ENCODE assay signal across 14 cellular contexts in the genomic region with DNA sequence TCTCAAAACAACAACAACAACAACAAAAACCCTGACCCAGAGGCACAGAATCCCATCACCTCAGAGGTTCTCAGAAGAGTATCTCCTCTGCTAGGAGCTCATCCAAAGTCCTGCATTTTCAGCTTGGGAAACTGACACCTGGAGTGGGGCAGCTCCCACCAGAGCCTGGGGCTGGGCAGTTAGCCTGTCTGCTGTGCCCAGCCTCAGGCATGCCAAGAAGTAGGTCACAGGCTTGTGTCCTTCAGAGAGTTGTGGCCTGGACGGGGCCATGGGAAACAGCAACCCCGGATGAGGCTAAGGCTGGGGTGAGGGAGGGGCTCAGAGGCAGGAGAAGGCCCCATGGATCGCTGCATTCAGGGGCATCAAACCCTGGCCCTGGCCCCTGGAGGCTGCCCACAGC.
"Had no signal": no experiment of that assay in that cellular context is flagged by ENCODE, and none has a peak within 500 bp of the region (broad histone marks: within the 10 kb centered on the region; RNA-seq: fewer than 3 reads in every experiment).

No MANE protein-coding gene starts in this region.

- H3K27ac Mint-ChIP-seq: activated CD4-positive, alpha-beta memory T cell treated with anti-CD3 and anti-CD28 coated beads for 36 hours; activated CD4-positive, alpha-beta T cell treated with anti-CD3 and anti-CD28 coated beads for 36 hours; mesothelial cell of epicardium; stimulated activated naive B cell treated with anti-CD40 and anti-IgM and Interleukin-4, amounts not matched to agents 10 μg/mL and 1 μg/mL and 100 μg/mL, for 72 hours; T-helper 17 cell had no signal

- H3K27me3 ChIP-seq: transverse colon had no signal

- H3K9me3 Mint-ChIP-seq: mesothelial cell of epicardium had no signal

- ATAC-seq: activated CD4-positive, alpha-beta T cell treated with anti-CD3 and anti-CD28 coated beads for 36 hours; lower lobe of right lung; stimulated activated naive B cell treated with anti-CD40 and anti-IgM and Interleukin-4, amounts not matched to agents 10 μg/mL and 1 μg/mL and 100 μg/mL, for 72 hours; T-helper 17 cell had no signal

- H3K9me3 ChIP-seq: lower lobe of right lung, transverse colon had no signal

- H3K4me3 Mint-ChIP-seq: activated CD4-positive, alpha-beta memory T cell treated with anti-CD3 and anti-CD28 coated beads for 36 hours; activated CD4-positive, alpha-beta T cell treated with anti-CD3 and anti-CD28 coated beads for 36 hours; central memory CD8-positive, alpha-beta T cell; T-helper 17 cell had no signal

- H3K27ac ChIP-seq: coronary artery, lower lobe of right lung, transverse colon, WERI-Rb-1 had no signal

- DNase-seq: activated CD4-positive, alpha-beta memory T cell treated with anti-CD3 and anti-CD28 coated beads for 36 hours; activated CD4-positive, alpha-beta T cell treated with anti-CD3 and anti-CD28 coated beads for 36 hours; activated CD8-positive, alpha-beta memory T cell treated with anti-CD3 and anti-CD28 coated beads, Interleukin-2, amount 50 U/mL, for 4 hours; effector CD8-positive, alpha-beta T cell; foreskin fibroblast; glutamatergic neuron; lower lobe of right lung; stimulated activated naive B cell treated with anti-CD40 and anti-IgM and Interleukin-4, amounts not matched to agents 10 μg/mL and 1 μg/mL and 100 μg/mL, for 72 hours; T-helper 17 cell; transverse colon; WERI-Rb-1 had no signal
